In the genomic region with DNA sequence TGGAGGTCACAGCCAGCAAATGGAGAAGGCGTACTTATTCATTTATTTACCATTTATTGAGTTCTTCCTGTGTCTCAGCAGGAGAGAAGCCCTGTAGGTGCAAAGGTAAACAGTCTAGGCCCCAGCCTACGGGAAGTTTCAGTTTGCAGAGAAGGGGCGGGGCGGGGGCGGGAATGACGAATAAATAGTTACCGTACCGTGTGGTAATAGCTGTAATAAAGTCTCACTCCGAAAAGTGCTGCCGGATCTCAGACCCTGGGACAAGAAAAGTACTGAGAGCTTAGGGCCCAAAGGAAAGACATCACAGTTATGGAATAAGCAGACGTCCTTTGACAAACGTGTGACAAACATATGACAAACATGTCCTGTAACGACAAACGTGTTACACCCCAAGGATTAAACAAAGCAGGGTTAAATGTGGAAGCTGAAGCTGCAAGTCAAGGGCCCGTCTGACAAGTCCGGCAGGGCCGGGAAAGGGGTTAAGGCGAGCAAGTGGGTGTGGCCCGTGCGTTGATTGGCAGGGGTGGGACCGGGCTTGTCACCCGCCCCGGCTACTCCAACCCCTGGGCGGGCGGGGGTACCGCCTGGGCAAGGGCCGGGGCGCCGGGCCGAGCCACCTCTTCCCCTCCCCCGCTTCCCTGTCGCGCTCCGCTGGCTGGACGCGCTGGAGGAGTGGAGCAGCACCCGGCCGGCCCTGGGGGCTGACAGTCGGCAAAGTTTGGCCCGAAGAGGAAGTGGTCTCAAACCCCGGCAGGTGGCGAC, we compare ENCODE assay signal across 8 cellular contexts. TPM values are rescaled to one million over a fixed set of nuclear protein-coding genes. Genes with fewer than 3 reads are reported as not detected.
DNase-seq lines count a peak whose midpoint lies in the region; ATAC-seq and TF ChIP-seq lines count a peak whose summit lies in the region.

A gene with protein sequence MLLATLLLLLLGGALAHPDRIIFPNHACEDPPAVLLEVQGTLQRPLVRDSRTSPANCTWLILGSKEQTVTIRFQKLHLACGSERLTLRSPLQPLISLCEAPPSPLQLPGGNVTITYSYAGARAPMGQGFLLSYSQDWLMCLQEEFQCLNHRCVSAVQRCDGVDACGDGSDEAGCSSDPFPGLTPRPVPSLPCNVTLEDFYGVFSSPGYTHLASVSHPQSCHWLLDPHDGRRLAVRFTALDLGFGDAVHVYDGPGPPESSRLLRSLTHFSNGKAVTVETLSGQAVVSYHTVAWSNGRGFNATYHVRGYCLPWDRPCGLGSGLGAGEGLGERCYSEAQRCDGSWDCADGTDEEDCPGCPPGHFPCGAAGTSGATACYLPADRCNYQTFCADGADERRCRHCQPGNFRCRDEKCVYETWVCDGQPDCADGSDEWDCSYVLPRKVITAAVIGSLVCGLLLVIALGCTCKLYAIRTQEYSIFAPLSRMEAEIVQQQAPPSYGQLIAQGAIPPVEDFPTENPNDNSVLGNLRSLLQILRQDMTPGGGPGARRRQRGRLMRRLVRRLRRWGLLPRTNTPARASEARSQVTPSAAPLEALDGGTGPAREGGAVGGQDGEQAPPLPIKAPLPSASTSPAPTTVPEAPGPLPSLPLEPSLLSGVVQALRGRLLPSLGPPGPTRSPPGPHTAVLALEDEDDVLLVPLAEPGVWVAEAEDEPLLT (plus strand): TSS at position 541 of the 762 bp plus-strand sequence. CDS start 564 bp downstream, outside the sequence.

- peak within 1 kb of the TSS; percentile 83 to 92 for H3K4me3 Mint-ChIP-seq in CD14-positive monocyte
- H3K4me3 Mint-ChIP-seq in activated CD8-positive, alpha-beta T cell treated with anti-CD3 and anti-CD28 coated beads for 36 hours, result peak within 1 kb of the TSS; percentile 93

- TF ChIP-seq CTCF in CD14-positive monocyte (IDR thresholded peaks at IDR 0.05), result no peak
- TF ChIP-seq CTCF in activated CD8-positive, alpha-beta T cell treated with anti-CD3 and anti-CD28 coated beads for 36 hours (IDR thresholded peaks at IDR 0.05), result no peak

- peaks cover 0 to 2% (median 0%) of the 10 kb centered on the region in 7 donors for H3K9me3 Mint-ChIP-seq in CD14-positive monocyte
- H3K9me3 Mint-ChIP-seq in activated CD8-positive, alpha-beta T cell treated with anti-CD3 and anti-CD28 coated beads for 36 hours, result no peaks in the 10 kb centered on the region

- CTCF ChIA-PET in activated CD8-positive, alpha-beta T cell treated with anti-CD3 and anti-CD28 coated beads for 36 hours (lab: Charles Lee), result interaction anchor here (0.6 to 6.2 kb wide), 28 partner anchors 10 to 1231 kb away, joined by 3 to 187 read pairs (median 5); partner anchors contain the start of genes HAUS4, OXA1L, PRMT5 and RBM23

- peaks cover 23% of the 10 kb centered on the region for H3K4me1 Mint-ChIP-seq in CD14-positive monocyte
- H3K4me1 Mint-ChIP-seq in activated CD8-positive, alpha-beta T cell treated with anti-CD3 and anti-CD28 coated beads for 36 hours (ENCODE audit: low read depth), result peaks cover 25% of the 10 kb centered on the region

- DNase-seq in CD14-positive monocyte (ENCODE audit: low spot score) (peak; percentile 87), NCI-H82 (lab: John Stamatoyannopoulos, UW) (peak; percentile 85), medulla oblongata (ENCODE audit: extremely low spot score) (peak; percentile 97)
- peak; percentile 90 for DNase-seq in activated CD8-positive, alpha-beta T cell treated with anti-CD3 and anti-CD28 coated beads for 36 hours
- DNase-seq in effector CD8-positive, alpha-beta T cell (lab: John Stamatoyannopoulos, UW), result peak; percentile 59
- peak; percentile 67 for DNase-seq in stimulated activated CD8-positive, alpha-beta memory T cell treated with anti-CD3 and anti-CD28 coated beads, Interleukin-12 subunit alpha, Interleukin-12 subunit beta, amount 100 ng/mL, for 1 hour (ENCODE audit: low read depth)

- POLR2A ChIA-PET in activated CD8-positive, alpha-beta T cell treated with anti-CD3 and anti-CD28 coated beads for 36 hours (lab: Charles Lee), result interaction anchor here (0.6 to 4.2 kb wide), 14 partner anchors 12 to 340 kb away, joined by 3 to 16 read pairs (median 5); partner anchors contain the start of genes HAUS4, PRMT5, RBM23 and REM2

- ATAC-seq in GM19372 (IDR thresholded peaks at IDR 0.05; ENCODE audit: low read depth, unreplicated experiment) (peak; percentile 74), HG03520 (IDR thresholded peaks at IDR 0.05; ENCODE audit: unreplicated experiment) (peak; percentile 60)
- ATAC-seq in activated CD8-positive, alpha-beta T cell treated with anti-CD3 and anti-CD28 coated beads for 36 hours, result peak; percentile 83

- peaks cover 30 to 35% of the 10 kb centered on the region in 2 donors for H3K36me3 Mint-ChIP-seq in CD14-positive monocyte
- H3K36me3 Mint-ChIP-seq in activated CD8-positive, alpha-beta T cell treated with anti-CD3 and anti-CD28 coated beads for 36 hours (ENCODE audit: low read depth), result peaks cover 11% of the 10 kb centered on the region

- peaks cover 0 to 4% (median 2%) of the 10 kb centered on the region in 3 donors for H3K27me3 Mint-ChIP-seq in CD14-positive monocyte (ENCODE audit: low read depth in 3 of 3)
- no peaks in the 10 kb centered on the region for H3K27me3 Mint-ChIP-seq in activated CD8-positive, alpha-beta T cell treated with anti-CD3 and anti-CD28 coated beads for 36 hours

- intact Hi-C loops in CD14-positive monocyte (cut with micrococcal nuclease), result loop anchor here in 1 of 2 donors (5.0 kb wide), 1 partner anchor 46 kb away; the partner anchor contains the start of gene RBM23
- intact Hi-C loops in activated CD8-positive, alpha-beta T cell treated with anti-CD3 and anti-CD28 coated beads for 36 hours (cut with micrococcal nuclease), result loop anchor here (5.0 kb wide), 1 partner anchor 46 kb away; the partner anchor contains the start of gene RBM23

- H3K27ac Mint-ChIP-seq in CD14-positive monocyte, result peak within 1 kb of the TSS; percentile 94 to 98 (median 97)
- H3K27ac Mint-ChIP-seq in activated CD8-positive, alpha-beta T cell treated with anti-CD3 and anti-CD28 coated beads for 36 hours, result peak within 1 kb of the TSS; percentile 100

RNA-seq across cellular contexts. Expression of the gene that starts here (rescaled TPM):
- polyA plus RNA-seq in CD14-positive monocyte, result 10 to 100 TPM; 39.0 to 51.5 TPM
- 10 to 100 TPM; 18.7 to 21.0 TPM for total RNA-seq in activated CD8-positive, alpha-beta T cell treated with anti-CD3 and anti-CD28 coated beads for 36 hours

Comparison
In these comparisons a context has a peak if more than half of its experiments do, and no peak if none do; other contexts are left out.
1. Peak in every context shown above with its lines: DNase-seq and ATAC-seq.